In genomic region chrX:63561425-63561824, GRCh38 we compare ENCODE assay signal across 8 cellular contexts.
DNase-seq lines count a peak whose midpoint lies in the region; ATAC-seq and TF ChIP-seq lines count a peak whose summit lies in the region.

No MANE protein-coding gene starts in this region.

- no peak for TF ChIP-seq POLR2A in gastrocnemius medialis (IDR thresholded peaks at IDR 0.05)

- TF ChIP-seq CTCF in fibroblast of villous mesenchyme (IDR thresholded peaks at IDR 0.05; ENCODE audit: insufficient read depth, low read depth, low read length) = no peak
- no peak for TF ChIP-seq CTCF in gastrocnemius medialis (IDR thresholded peaks at IDR 0.05 in 4 of 5, conservative IDR thresholded peaks at IDR 0.05 in 1 of 5)

- H3K9me3 ChIP-seq in gastrocnemius medialis = no peaks in the 10 kb centered on the region

- intact Hi-C loops in gastrocnemius medialis (cut with DNase I; ENCODE audit: low total_unique reads) = loop anchor here (10.0 kb wide), 1 partner anchor 193 kb away; a partner anchor contains a TSS

- in situ Hi-C loops in gastrocnemius medialis (cut with MboI; ENCODE audit: low sequenced_read_pairs in 4 of 4) = loop anchor here in 1 of 4 donors (25.0 kb wide), 1 partner anchor 201 kb away; a partner anchor contains a TSS

- H3K4me3 ChIP-seq in fibroblast of villous mesenchyme (ENCODE audit: low read depth, low read length) (peak overlapping the region; percentile 83), gastrocnemius medialis (peak overlapping the region; percentile 59 to 78 (median 72))

- H3K36me3 ChIP-seq in gastrocnemius medialis = no peaks in the 10 kb centered on the region

- peak; percentile 41 to 55 for ATAC-seq in gastrocnemius medialis
- no peak for ATAC-seq in GM21528 (IDR thresholded peaks at IDR 0.05; ENCODE audit: low FRiP score, unreplicated experiment)

- H3K27ac ChIP-seq in gastrocnemius medialis = peak overlapping the region; percentile 66 to 88 (median 82)

- DNase-seq in DMS 273 (lab: John Stamatoyannopoulos, UW; ENCODE audit: unreplicated experiment) (peak; percentile 31), DMS 273 treated with DMSO at 0.1 percent for 48 hours (lab: John Stamatoyannopoulos, UW) (no peak), SK-N-DZ (ENCODE audit: low spot score) (peak; percentile 6), fibroblast of villous mesenchyme (ENCODE audit: low read depth) (no peak), gastrocnemius medialis (no peak), UCSD-AML1 (lab: John Stamatoyannopoulos, UW; ENCODE audit: unreplicated experiment) (no peak), SHP77 (lab: John Stamatoyannopoulos, UW) (no peak)

- H3K4me1 ChIP-seq in gastrocnemius medialis = peaks cover 0 to 6% of the 10 kb centered on the region in 2 donors

- no peaks in the 10 kb centered on the region for H3K27me3 ChIP-seq in gastrocnemius medialis

Comparison
In these comparisons a context has a peak if more than half of its experiments do, and no peak if none do; other contexts are left out.
1. DNase-seq: peak in DMS 273 (single experiment) and SK-N-DZ (single experiment); none in DMS 273 treated with DMSO at 0.1 percent for 48 hours (single experiment), fibroblast of villous mesenchyme (single experiment), gastrocnemius medialis (0 of 2), UCSD-AML1 (single experiment) and SHP77 (0 of 2).